ENCODE assay signal across 16 cellular contexts in genomic region chr6:111838749-111839484, GRCh38. TPM values are rescaled to one million over a fixed set of nuclear protein-coding genes. Genes with fewer than 3 reads are reported as not detected.
DNase-seq lines count a peak whose midpoint lies in the region; ATAC-seq and TF ChIP-seq lines count a peak whose summit lies in the region.
"Had no signal": no experiment of that assay in that cellular context is flagged by ENCODE, and none has a peak within 500 bp of the region (broad histone marks: within the 10 kb centered on the region; RNA-seq: fewer than 3 reads in every experiment).

No MANE protein-coding gene starts in this region.

- WGBS in upper lobe of left lung, 2 donors: 47 to 64% methylated on average over 5 of the region's 5 CpGs

- H3K27ac ChIP-seq in KMS-11 (peak overlapping the region; percentile 22; the same call in 1 of the 2 replicates), upper lobe of left lung (peak overlapping the region in 3 of 4 donors; percentile 32 to 40 (median 32))
- H3K27ac ChIP-seq: adrenal gland, gastroesophageal sphincter, sigmoid colon had no signal

- peak overlapping the region; percentile 90 for H3K27ac Mint-ChIP-seq in central memory CD8-positive, alpha-beta T cell (ENCODE audit: low read depth)

- H3K79me2 ChIP-seq in KMS-11 (ENCODE audit: insufficient read depth, low read depth): no peaks in the 10 kb centered on the region; the same call in 1 of the 2 replicates

- no peak overlapping the region for H2AFZ ChIP-seq in KMS-11 (ENCODE audit: low read depth)

- no peak for ATAC-seq in central memory CD8-positive, alpha-beta T cell (replicated peaks; ENCODE audit: extremely low read depth, poor library complexity, severe bottlenecking)
- ATAC-seq in upper lobe of left lung (ENCODE audit: low FRiP score in 2 of 2): no peak
- ATAC-seq: gastroesophageal sphincter, HCT116, Panc1 had no signal

- H3K4me1 ChIP-seq in KMS-11 (ENCODE audit: low read depth, poor library complexity, severe bottlenecking) (peaks cover 86% of the 10 kb centered on the region), upper lobe of left lung (peaks cover 21 to 48% (median 37%) of the 10 kb centered on the region in 4 donors)
- H3K4me1 ChIP-seq: sigmoid colon had no signal

- no peak overlapping the region for H3K4me3 Mint-ChIP-seq in central memory CD8-positive, alpha-beta T cell

- no peaks in the 10 kb centered on the region for H4K20me1 ChIP-seq in KMS-11 (ENCODE audit: insufficient read depth)

- no peaks in the 10 kb centered on the region for H3K27me3 Mint-ChIP-seq in central memory CD8-positive, alpha-beta T cell

- H3K4me3 ChIP-seq in KMS-11 (IDR thresholded peaks at IDR 0.05; ENCODE audit: insufficient read depth, low read depth, low read length): no peak overlapping the region
- no peak overlapping the region for H3K4me3 ChIP-seq in upper lobe of left lung
- H3K4me3 ChIP-seq: adrenal gland, gastroesophageal sphincter, sigmoid colon had no signal

- no peak for TF ChIP-seq POLR2A in upper lobe of left lung (IDR thresholded peaks at IDR 0.05)

- peaks cover 24% of the 10 kb centered on the region for H3K4me1 Mint-ChIP-seq in central memory CD8-positive, alpha-beta T cell

- H3K36me3 ChIP-seq in KMS-11 (ENCODE audit: insufficient read depth) (no peaks in the 10 kb centered on the region), upper lobe of left lung (no peaks in the 10 kb centered on the region)
- H3K36me3 ChIP-seq: adrenal gland, gastroesophageal sphincter, sigmoid colon had no signal

- no peaks in the 10 kb centered on the region for H3K9me3 ChIP-seq in upper lobe of left lung
- H3K9me3 ChIP-seq: adrenal gland, gastroesophageal sphincter, sigmoid colon had no signal

- no peak overlapping the region for H3K9ac ChIP-seq in KMS-11

- H3K4me2 ChIP-seq in KMS-11: peak overlapping the region; percentile 45

- peak; percentile 63 for DNase-seq in stimulated activated CD4-positive, alpha-beta T cell treated with anti-CD3 and anti-CD28 coated beads, Interleukin-1b, Interleukin-23, amount 100 ng/mL, for 48 hours
- no peak for DNase-seq in stimulated activated CD4-positive, alpha-beta T cell treated with anti-CD3 and anti-CD28 coated beads, Interleukin-12 subunit alpha, Interleukin-12 subunit beta, amount 100 ng/mL, for 4 hours
- DNase-seq in central memory CD8-positive, alpha-beta T cell (ENCODE audit: low spot score in 2 of 2): no peak
- DNase-seq in upper lobe of left lung (no peak), mesenteric fat pad (ENCODE audit: low spot score) (no peak)
- DNase-seq in activated effector memory CD4-positive, alpha-beta T cell treated with Interleukin-2 at 50 U/mL for 16 hours: no peak
- DNase-seq in stimulated activated CD8-positive, alpha-beta memory T cell treated with anti-CD3 and anti-CD28 coated beads, Interleukin-4, amount 100 ng/mL, for 48 hours: no peak
- DNase-seq: adrenal gland, mammary epithelial cell, NCI-H2081 treated with DMSO at 0.1 percent for 48 hours, NCI-H69, sigmoid colon had no signal

- peak in 1 of 4 donors; percentile 14 for TF ChIP-seq EP300 in upper lobe of left lung (IDR thresholded peaks at IDR 0.05)

- H3K9me3 Mint-ChIP-seq in central memory CD8-positive, alpha-beta T cell: no peaks in the 10 kb centered on the region

- H3K27me3 ChIP-seq in KMS-11 (ENCODE audit: insufficient read depth, low read depth) (no peaks in the 10 kb centered on the region), upper lobe of left lung (no peaks in the 10 kb centered on the region)
- H3K27me3 ChIP-seq: adrenal gland, gastroesophageal sphincter, sigmoid colon had no signal

- TF ChIP-seq CTCF in KMS-11 (conservative IDR thresholded peaks at IDR 0.05; ENCODE audit: low read depth, low read length) (no peak), upper lobe of left lung (IDR thresholded peaks at IDR 0.05) (no peak)

- peaks cover 20% of the 10 kb centered on the region for H3K36me3 Mint-ChIP-seq in central memory CD8-positive, alpha-beta T cell (ENCODE audit: insufficient read depth)

RNA-seq across cellular contexts. Expression of gene FYN, which starts 34.3 kb away (rescaled TPM):
- total RNA-seq in upper lobe of left lung (100 to 1,000 TPM in 4 of 6 donors, 10 to 100 TPM in 2; 69.1 to 181 (median 113) TPM), mesenteric fat pad (183 TPM)
